Comparison of ENCODE assay signal across 35 cellular contexts in genomic region chr10:77090381-77091356, GRCh38.
DNase-seq lines count a peak whose midpoint lies in the region; ATAC-seq, FAIRE-seq and TF ChIP-seq lines count a peak whose summit lies in the region.
"Had no signal": no experiment of that assay in that cellular context is flagged by ENCODE, and none has a peak within 500 bp of the region (broad histone marks: within the 10 kb centered on the region; RNA-seq: fewer than 3 reads in every experiment).

No MANE protein-coding gene starts in this region.

- no peak overlapping the region for H3K4me2 ChIP-seq in astrocyte (ENCODE audit: low read length)

- 85 to 88% methylated on average over 17 of the region's 17 CpGs for WGBS in thyroid gland, 2 donors

- intact Hi-C loops in thyroid gland (cut with DNase I) = no loop called here

- H3K9me3 Mint-ChIP-seq in astrocyte (ENCODE audit: unreplicated experiment) (peaks cover 2% of the 10 kb centered on the region), chondrocyte (ENCODE audit: low read depth) (no peaks in the 10 kb centered on the region)
- H3K9me3 Mint-ChIP-seq: activated CD4-positive, alpha-beta memory T cell treated with anti-CD3 and anti-CD28 coated beads for 36 hours; activated naive CD8-positive, alpha-beta T cell treated with anti-CD3 and anti-CD28 coated beads, Interleukin-2, amount 50 U/mL, for 24 hours; CD8-positive, alpha-beta T cell; dendritic cell treated with granulocyte-macrophage colony-stimulating factor and Interleukin-4, amounts not matched to agents 40 ng/mL and 50 ng/mL, for 4 days; T-helper 1 cell treated with Interleukin-12 subunit alpha and Interleukin-12 subunit beta and Interleukin-4 antibody, amounts not matched to agents 30 μg/mL and 1 μg/mL, for 36 hours had no signal

- no peak overlapping the region for H3K9ac ChIP-seq in astrocyte (ENCODE audit: low read length)
- H3K9ac ChIP-seq: parathyroid adenoma had no signal

- H3K4me1 ChIP-seq in astrocyte (ENCODE audit: insufficient read depth, low read length) (no peaks in the 10 kb centered on the region), foreskin keratinocyte (peaks cover 3% of the 10 kb centered on the region), thyroid gland (no peaks in the 10 kb centered on the region)
- H3K4me1 ChIP-seq: left ventricle myocardium inferior, parathyroid adenoma, suprapubic skin had no signal

- H3K36me3 ChIP-seq in astrocyte (ENCODE audit: insufficient read depth, low read length) (no peaks in the 10 kb centered on the region), thyroid gland (no peaks in the 10 kb centered on the region)
- H3K36me3 ChIP-seq: left ventricle myocardium inferior, suprapubic skin had no signal

- H3K4me3 Mint-ChIP-seq in astrocyte (ENCODE audit: unreplicated experiment) = no peak overlapping the region
- no peak overlapping the region for H3K4me3 Mint-ChIP-seq in chondrocyte (ENCODE audit: unreplicated experiment)
- H3K4me3 Mint-ChIP-seq: activated CD4-positive, alpha-beta memory T cell treated with anti-CD3 and anti-CD28 coated beads for 36 hours; activated naive CD8-positive, alpha-beta T cell treated with anti-CD3 and anti-CD28 coated beads, Interleukin-2, amount 50 U/mL, for 24 hours; B cell; CD8-positive, alpha-beta T cell; dendritic cell treated with granulocyte-macrophage colony-stimulating factor and Interleukin-4, amounts not matched to agents 40 ng/mL and 50 ng/mL, for 4 days; T-helper 1 cell treated with Interleukin-12 subunit alpha and Interleukin-12 subunit beta and Interleukin-4 antibody, amounts not matched to agents 30 μg/mL and 1 μg/mL, for 36 hours had no signal

- H3K79me2 ChIP-seq in astrocyte (ENCODE audit: insufficient read depth, low read length) = no peaks in the 10 kb centered on the region
- H3K79me2 ChIP-seq: parathyroid adenoma had no signal

- no peaks in the 10 kb centered on the region for H3K27me3 Mint-ChIP-seq in astrocyte (ENCODE audit: low read depth, unreplicated experiment)
- no peaks in the 10 kb centered on the region for H3K27me3 Mint-ChIP-seq in chondrocyte (ENCODE audit: low read depth)
- H3K27me3 Mint-ChIP-seq: activated naive CD8-positive, alpha-beta T cell treated with anti-CD3 and anti-CD28 coated beads, Interleukin-2, amount 50 U/mL, for 24 hours had no signal

- no peak overlapping the region for H3K4me3 ChIP-seq in astrocyte (ENCODE audit: insufficient read depth, low read depth, low read length)
- H3K4me3 ChIP-seq in thyroid gland (replicated peaks in 1 of 3) = no peak overlapping the region
- H3K4me3 ChIP-seq: left ventricle myocardium inferior, SK-N-MC, suprapubic skin had no signal

- H2AFZ ChIP-seq in astrocyte (ENCODE audit: low read depth, low read length) = no peak overlapping the region
- H2AFZ ChIP-seq: parathyroid adenoma had no signal

- H3K27me3 ChIP-seq in astrocyte (ENCODE audit: insufficient read depth, low read length) (no peaks in the 10 kb centered on the region), foreskin keratinocyte (peaks cover 9% of the 10 kb centered on the region), thyroid gland (no peaks in the 10 kb centered on the region)
- H3K27me3 ChIP-seq: suprapubic skin had no signal

- H3K27ac ChIP-seq in astrocyte (ENCODE audit: low read depth, low read length) (no peak overlapping the region), foreskin keratinocyte (no peak overlapping the region), thyroid gland (no peak overlapping the region)
- H3K27ac ChIP-seq: left ventricle myocardium inferior, parathyroid adenoma, SK-N-MC, suprapubic skin had no signal

- DNase-seq in A172 (ENCODE audit: low spot score) = peak; percentile 40
- peak; percentile 27 for DNase-seq in HEK293T (ENCODE audit: extremely low spot score)
- DNase-seq in NCI-H524 treated with DMSO at 0.1 percent for 48 hours (lab: John Stamatoyannopoulos, UW) = peak; percentile 61
- DNase-seq in astrocyte (ENCODE audit: low read depth) = peak; percentile 22
- no peak for DNase-seq in foreskin keratinocyte
- no peak for DNase-seq in chondrocyte (ENCODE audit: low spot score)
- no peak for DNase-seq in thyroid gland
- DNase-seq: activated CD4-positive, alpha-beta memory T cell treated with anti-CD3 and anti-CD28 coated beads for 36 hours; activated CD4-positive, alpha-beta T cell treated with anti-CD3 and anti-CD28 coated beads for 1 hour; activated naive CD4-positive, alpha-beta T cell; activated naive CD8-positive, alpha-beta T cell treated with anti-CD3 and anti-CD28 coated beads, Interleukin-2, amount 50 U/mL, for 24 hours; CD8-positive, alpha-beta T cell; central memory CD4-positive, alpha-beta T cell; DMS 273 treated with DMSO at 0.1 percent for 48 hours; erythroblast; head of caudate nucleus; islet precursor cell; Kasumi-1; left ventricle myocardium inferior; MV-4-11; NCI-H1930; NCI-H446; NK-92 treated with Interleukin-12 subunit alpha and Interleukin-12 subunit beta, amount 100 ng/mL, for 24 hours; PC-3; small intestine; stimulated activated CD4-positive, alpha-beta T cell treated with anti-CD3 and anti-CD28 coated beads, Interleukin-1b, Interleukin-23, amount 100 ng/mL, for 48 hours; stimulated activated naive CD4-positive, alpha-beta T cell treated with Interleukin-2 at 50 U/mL for 16 hours had no signal

- peaks cover 20% of the 10 kb centered on the region for H3K36me3 Mint-ChIP-seq in astrocyte (ENCODE audit: low read depth, unreplicated experiment)
- H3K36me3 Mint-ChIP-seq in chondrocyte (ENCODE audit: low read depth) = peaks cover 20% of the 10 kb centered on the region
- H3K36me3 Mint-ChIP-seq: activated CD4-positive, alpha-beta memory T cell treated with anti-CD3 and anti-CD28 coated beads for 36 hours; CD8-positive, alpha-beta T cell had no signal

- POLR2A ChIA-PET in HEK293T (lab: Yijun Ruan, JAX) = no interaction called here

- H3K4me1 Mint-ChIP-seq in astrocyte (ENCODE audit: low read depth, unreplicated experiment) = no peaks in the 10 kb centered on the region
- no peaks in the 10 kb centered on the region for H3K4me1 Mint-ChIP-seq in chondrocyte (ENCODE audit: low read depth)
- H3K4me1 Mint-ChIP-seq: activated naive CD8-positive, alpha-beta T cell treated with anti-CD3 and anti-CD28 coated beads, Interleukin-2, amount 50 U/mL, for 24 hours; B cell had no signal

- no peak for FAIRE-seq in astrocyte (lab: Jason Lieb, UNC)
- FAIRE-seq: small intestine, TTC549 had no signal

- TF ChIP-seq POLR2A in thyroid gland (IDR thresholded peaks at IDR 0.05) = no peak

- H4K20me1 ChIP-seq in astrocyte (ENCODE audit: insufficient read depth, low read length) = no peaks in the 10 kb centered on the region

- ATAC-seq in foreskin keratinocyte = no peak
- ATAC-seq: activated naive CD8-positive, alpha-beta T cell treated with anti-CD3 and anti-CD28 coated beads, Interleukin-2, amount 50 U/mL, for 24 hours; CD8-positive, alpha-beta T cell; HCT116; PC-3 had no signal

- H3K9me3 ChIP-seq in astrocyte (ENCODE audit: insufficient read depth, low read depth, low read length) (no peaks in the 10 kb centered on the region), thyroid gland (no peaks in the 10 kb centered on the region)
- H3K9me3 ChIP-seq: left ventricle myocardium inferior, suprapubic skin had no signal

- no peak overlapping the region for H3K27ac Mint-ChIP-seq in astrocyte (ENCODE audit: unreplicated experiment)
- H3K27ac Mint-ChIP-seq in chondrocyte (ENCODE audit: unreplicated experiment) = no peak overlapping the region
- H3K27ac Mint-ChIP-seq: activated CD4-positive, alpha-beta memory T cell treated with anti-CD3 and anti-CD28 coated beads for 36 hours; activated naive CD8-positive, alpha-beta T cell treated with anti-CD3 and anti-CD28 coated beads, Interleukin-2, amount 50 U/mL, for 24 hours; B cell; CD8-positive, alpha-beta T cell; dendritic cell treated with granulocyte-macrophage colony-stimulating factor and Interleukin-4, amounts not matched to agents 40 ng/mL and 50 ng/mL, for 4 days; T-helper 1 cell treated with Interleukin-12 subunit alpha and Interleukin-12 subunit beta and Interleukin-4 antibody, amounts not matched to agents 30 μg/mL and 1 μg/mL, for 36 hours had no signal

- CTCF ChIA-PET in HEK293T (lab: Yijun Ruan, JAX) = no interaction called here

- no peak for TF ChIP-seq CTCF in astrocyte (IDR thresholded peaks at IDR 0.05; ENCODE audit: insufficient read depth, low read depth, low read length)
- TF ChIP-seq CTCF in foreskin keratinocyte (conservative IDR thresholded peaks at IDR 0.05) = no peak
- no peak for TF ChIP-seq CTCF in chondrocyte (IDR thresholded peaks at IDR 0.05)
- no peak for TF ChIP-seq CTCF in thyroid gland (IDR thresholded peaks at IDR 0.05)

TF ChIP-seq in HEK293T, 16 proteins besides CTCF, POLR2A, EP300 and RAD21:
- no peak for TF ChIP-seq ELF4 (IDR thresholded peaks at IDR 0.05)
- no peak for TF ChIP-seq L3MBTL2 (conservative IDR thresholded peaks at IDR 0.05)
- no peak for TF ChIP-seq ZNF384 (IDR thresholded peaks at IDR 0.05)
- no peak for TF ChIP-seq BHLHE40 (IDR thresholded peaks at IDR 0.05; ENCODE audit: borderline replicate concordance)
- TF ChIP-seq FOXM1 (IDR thresholded peaks at IDR 0.05; ENCODE audit: borderline replicate concordance) = no peak
- no peak for TF ChIP-seq NFRKB (IDR thresholded peaks at IDR 0.05)
- no peak for TF ChIP-seq CTBP1 (IDR thresholded peaks at IDR 0.05; ENCODE audit: borderline replicate concordance)
- TF ChIP-seq SP1 (IDR thresholded peaks at IDR 0.05) = no peak
- no peak for TF ChIP-seq SUZ12 (IDR thresholded peaks at IDR 0.05)
- no peak for TF ChIP-seq ARNT (IDR thresholded peaks at IDR 0.05)
- TF ChIP-seq TARDBP (IDR thresholded peaks at IDR 0.05) = no peak
- TF ChIP-seq FOXA1 (IDR thresholded peaks at IDR 0.05) = no peak

Comparison
In these comparisons a context has a peak if more than half of its experiments do, and no peak if none do; other contexts are left out.
1. DNase-seq: peak in A172 (single experiment), HEK293T (single experiment), NCI-H524 treated with DMSO at 0.1 percent for 48 hours (single experiment) and astrocyte (single experiment); none in foreskin keratinocyte (0 of 2), chondrocyte (single experiment) and thyroid gland (0 of 2).